Comparison of ENCODE assay signal across 19 cellular contexts in the genomic region with DNA sequence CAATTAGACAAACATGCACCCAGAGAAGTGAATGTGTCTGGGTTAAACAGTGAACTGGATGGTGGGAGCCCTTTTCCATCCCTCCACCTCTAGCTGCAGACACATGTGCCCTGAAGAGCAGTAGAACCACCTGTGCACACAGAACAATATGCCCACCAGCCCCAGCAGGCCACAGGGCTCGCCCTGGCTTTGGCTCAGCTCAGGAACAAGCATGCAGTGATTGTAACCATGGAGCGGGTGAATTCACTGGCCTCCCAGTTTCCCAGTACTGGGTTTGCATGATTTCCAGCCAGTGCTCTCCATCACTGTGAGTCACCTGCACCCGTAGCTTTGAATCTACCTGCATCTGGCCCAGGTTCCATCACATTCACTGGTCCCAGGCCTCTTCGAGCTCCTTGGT. TPM values are rescaled to one million over a fixed set of nuclear protein-coding genes. Genes with fewer than 3 reads are reported as not detected.
"Had no signal": no experiment of that assay in that cellular context is flagged by ENCODE, and none has a peak within 500 bp of the region (broad histone marks: within the 10 kb centered on the region; RNA-seq: fewer than 3 reads in every experiment).

No MANE protein-coding gene starts in this region.

- H3K9me3 Mint-ChIP-seq: immature natural killer cell; memory B cell; naive thymus-derived CD4-positive, alpha-beta T cell had no signal

- FAIRE-seq: endothelial cell of umbilical vein, frontal cortex, kidney had no signal

- H3K27ac Mint-ChIP-seq: immature natural killer cell; memory B cell; naive thymus-derived CD4-positive, alpha-beta T cell had no signal

- H3K36me3 Mint-ChIP-seq: immature natural killer cell; memory B cell; naive thymus-derived CD4-positive, alpha-beta T cell had no signal

- H3K4me1 Mint-ChIP-seq: immature natural killer cell; memory B cell; naive thymus-derived CD4-positive, alpha-beta T cell had no signal

- H3K4me3 Mint-ChIP-seq: immature natural killer cell; memory B cell; naive thymus-derived CD4-positive, alpha-beta T cell had no signal

- DNase-seq: dermis blood vessel endothelial cell; effector CD4-positive, alpha-beta T cell; effector memory CD4-positive, alpha-beta T cell; foreskin keratinocyte; heart left ventricle; immature natural killer cell; islet precursor cell; kidney; kidney glomerular epithelial cell; left colon; left ventricle myocardium inferior; mammary epithelial cell; mesendoderm; naive thymus-derived CD4-positive, alpha-beta T cell had no signal

RNA-seq across cellular contexts. Expression of a gene that starts 5.2 kb away (rescaled TPM):
- total RNA-seq: dermis blood vessel endothelial cell, endothelial cell of umbilical vein, epithelial cell of proximal tubule, foreskin keratinocyte, kidney, mammary epithelial cell had no signal
- polyA plus RNA-seq: endothelial cell of umbilical vein; fibroblast of lung; foreskin keratinocyte; immature natural killer cell; naive thymus-derived CD4-positive, alpha-beta T cell had no signal
